In the genomic region with DNA sequence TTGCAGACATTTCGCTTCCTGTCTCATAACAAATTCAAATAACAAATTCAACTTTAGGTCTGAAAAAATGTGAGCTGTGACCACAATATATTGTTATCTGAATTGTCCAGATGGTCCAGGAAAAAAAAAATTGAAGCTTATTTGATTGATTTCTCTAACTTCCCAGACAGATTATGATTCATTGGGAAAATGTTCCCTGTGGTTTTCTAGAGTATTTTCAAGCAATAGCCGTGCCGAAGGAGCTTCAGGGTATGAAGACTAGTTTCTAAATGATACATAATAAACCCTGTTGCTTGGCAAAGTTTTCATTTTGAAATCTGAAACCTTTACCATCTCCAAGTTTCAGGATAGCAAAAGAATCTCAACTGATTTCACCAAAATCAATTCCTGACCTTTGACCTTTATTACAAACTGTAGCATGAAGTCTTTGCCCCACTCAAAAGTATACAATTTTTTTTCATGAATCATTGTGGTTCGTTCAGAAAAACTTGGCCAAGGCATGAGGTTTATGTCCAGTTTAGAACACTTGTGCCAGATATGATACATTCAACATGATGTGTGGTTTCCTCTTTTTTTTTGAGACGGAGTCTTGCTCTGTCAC, we compare ENCODE assay signal across 8 cellular contexts.
A peak's percentile ranks its signal among the peaks of the same experiment; 100 is the strongest.
DNase-seq lines count a peak whose midpoint lies in the region; ATAC-seq, FAIRE-seq and TF ChIP-seq lines count a peak whose summit lies in the region.

No MANE protein-coding gene starts in this region.

- no peaks in the 10 kb centered on the region for H3K36me3 ChIP-seq in kidney epithelial cell (ENCODE audit: control insufficient read depth, insufficient read depth, low read length)

- H3K9me3 ChIP-seq in T-helper 17 cell (ENCODE audit: control insufficient read depth, low read length, poor library complexity, severe bottlenecking) = no peaks in the 10 kb centered on the region

- no peaks in the 10 kb centered on the region for H3K27me3 ChIP-seq in kidney epithelial cell (ENCODE audit: control insufficient read depth, insufficient read depth, low read length)

- no peak for TF ChIP-seq CTCF in astrocyte of the cerebellum (IDR thresholded peaks at IDR 0.05; ENCODE audit: low read depth, low read length, missing control alignments)
- TF ChIP-seq CTCF in kidney epithelial cell (IDR thresholded peaks at IDR 0.05; ENCODE audit: insufficient read depth, low read length, poor library complexity, severe bottlenecking) = no peak

- intact Hi-C loops in posterior vena cava (cut with DNase I) = no loop called here

- H3K36me3 Mint-ChIP-seq in activated naive CD8-positive, alpha-beta T cell treated with anti-CD3 and anti-CD28 coated beads, Interleukin-2, amount 50 U/mL, for 24 hours (ENCODE audit: low read depth) = no peaks in the 10 kb centered on the region
- no peaks in the 10 kb centered on the region for H3K36me3 Mint-ChIP-seq in activated naive CD8-positive, alpha-beta T cell treated with anti-CD3 and anti-CD28 coated beads for 36 hours
- no peaks in the 10 kb centered on the region for H3K36me3 Mint-ChIP-seq in T-helper 17 cell (ENCODE audit: low read depth)

- FAIRE-seq in urothelium cell line (lab: Jason Lieb, UNC) = no peak

- no peak overlapping the region for H3K4me3 Mint-ChIP-seq in activated naive CD8-positive, alpha-beta T cell treated with anti-CD3 and anti-CD28 coated beads, Interleukin-2, amount 50 U/mL, for 24 hours
- H3K4me3 Mint-ChIP-seq in activated naive CD8-positive, alpha-beta T cell treated with anti-CD3 and anti-CD28 coated beads for 36 hours = no peak overlapping the region
- no peak overlapping the region for H3K4me3 Mint-ChIP-seq in T-helper 17 cell

- in situ Hi-C loops in astrocyte of the cerebellum (cut with HindIII; ENCODE audit: low sequenced_read_pairs) = no loop called here

- DNase-seq in activated naive CD8-positive, alpha-beta T cell treated with anti-CD3 and anti-CD28 coated beads, Interleukin-2, amount 50 U/mL, for 24 hours = no peak
- no peak for DNase-seq in activated naive CD8-positive, alpha-beta T cell treated with anti-CD3 and anti-CD28 coated beads for 36 hours
- DNase-seq in astrocyte of the cerebellum (ENCODE audit: low read depth) = peak; percentile 97
- peak; percentile 66 for DNase-seq in kidney epithelial cell (ENCODE audit: low read depth)
- DNase-seq in urothelium cell line (ENCODE audit: low spot score) = peak; percentile 77
- no peak for DNase-seq in NCI-H82 treated with DMSO at 0.1 percent for 48 hours (lab: John Stamatoyannopoulos, UW; ENCODE audit: unreplicated experiment)
- DNase-seq in T-helper 17 cell = no peak
- DNase-seq in posterior vena cava (ENCODE audit: low spot score) = no peak

- no peak overlapping the region for H3K27ac Mint-ChIP-seq in activated naive CD8-positive, alpha-beta T cell treated with anti-CD3 and anti-CD28 coated beads, Interleukin-2, amount 50 U/mL, for 24 hours
- H3K27ac Mint-ChIP-seq in activated naive CD8-positive, alpha-beta T cell treated with anti-CD3 and anti-CD28 coated beads for 36 hours = no peak overlapping the region
- no peak overlapping the region for H3K27ac Mint-ChIP-seq in T-helper 17 cell

- H3K27me3 Mint-ChIP-seq in activated naive CD8-positive, alpha-beta T cell treated with anti-CD3 and anti-CD28 coated beads, Interleukin-2, amount 50 U/mL, for 24 hours = no peaks in the 10 kb centered on the region
- H3K27me3 Mint-ChIP-seq in activated naive CD8-positive, alpha-beta T cell treated with anti-CD3 and anti-CD28 coated beads for 36 hours = no peaks in the 10 kb centered on the region
- peaks cover 8% of the 10 kb centered on the region for H3K27me3 Mint-ChIP-seq in T-helper 17 cell

- peak; percentile 15 for ATAC-seq in activated naive CD8-positive, alpha-beta T cell treated with anti-CD3 and anti-CD28 coated beads, Interleukin-2, amount 50 U/mL, for 24 hours
- no peak for ATAC-seq in T-helper 17 cell

- no peaks in the 10 kb centered on the region for H3K9me3 Mint-ChIP-seq in activated naive CD8-positive, alpha-beta T cell treated with anti-CD3 and anti-CD28 coated beads, Interleukin-2, amount 50 U/mL, for 24 hours
- H3K9me3 Mint-ChIP-seq in activated naive CD8-positive, alpha-beta T cell treated with anti-CD3 and anti-CD28 coated beads for 36 hours = no peaks in the 10 kb centered on the region

- H3K4me3 ChIP-seq in astrocyte of the cerebellum (ENCODE audit: low read depth, low read length) (no peak overlapping the region), kidney epithelial cell (ENCODE audit: low read depth, low read length) (no peak overlapping the region)

- H3K4me1 Mint-ChIP-seq in activated naive CD8-positive, alpha-beta T cell treated with anti-CD3 and anti-CD28 coated beads, Interleukin-2, amount 50 U/mL, for 24 hours = peaks cover 5% of the 10 kb centered on the region
- peaks cover 4% of the 10 kb centered on the region for H3K4me1 Mint-ChIP-seq in activated naive CD8-positive, alpha-beta T cell treated with anti-CD3 and anti-CD28 coated beads for 36 hours
- no peaks in the 10 kb centered on the region for H3K4me1 Mint-ChIP-seq in T-helper 17 cell

Comparison
In these comparisons a context has a peak if more than half of its experiments do, and no peak if none do; other contexts are left out.
1. DNase-seq: peak in astrocyte of the cerebellum (single experiment), kidney epithelial cell (single experiment) and urothelium cell line (single experiment); none in activated naive CD8-positive, alpha-beta T cell treated with anti-CD3 and anti-CD28 coated beads, Interleukin-2, amount 50 U/mL, for 24 hours (single experiment), activated naive CD8-positive, alpha-beta T cell treated with anti-CD3 and anti-CD28 coated beads for 36 hours (single experiment), NCI-H82 treated with DMSO at 0.1 percent for 48 hours (single experiment), T-helper 17 cell (0 of 3) and posterior vena cava (single experiment).